ENCODE assay signal across 19 cellular contexts in genomic region chr16:27706156-27706705, GRCh38.
"Had no signal": no experiment of that assay in that cellular context is flagged by ENCODE, and none has a peak within 500 bp of the region (broad histone marks: within the 10 kb centered on the region; RNA-seq: fewer than 3 reads in every experiment).

No MANE protein-coding gene starts in this region.

- H3K4me3 Mint-ChIP-seq: activated naive CD8-positive, alpha-beta T cell treated with anti-CD3 and anti-CD28 coated beads, Interleukin-2, amount 50 U/mL, for 24 hours; effector memory CD8-positive, alpha-beta T cell; T-helper 1 cell treated with Interleukin-12 subunit alpha and Interleukin-12 subunit beta and Interleukin-4 antibody, amounts not matched to agents 30 μg/mL and 1 μg/mL, for 36 hours had no signal

- ATAC-seq: activated naive CD8-positive, alpha-beta T cell treated with anti-CD3 and anti-CD28 coated beads, Interleukin-2, amount 50 U/mL, for 24 hours; effector memory CD8-positive, alpha-beta T cell; left cardiac atrium had no signal

- H3K27ac Mint-ChIP-seq: activated naive CD8-positive, alpha-beta T cell treated with anti-CD3 and anti-CD28 coated beads, Interleukin-2, amount 50 U/mL, for 24 hours; effector memory CD8-positive, alpha-beta T cell; T-helper 1 cell treated with Interleukin-12 subunit alpha and Interleukin-12 subunit beta and Interleukin-4 antibody, amounts not matched to agents 30 μg/mL and 1 μg/mL, for 36 hours had no signal

- H3K27me3 ChIP-seq: esophagus muscularis mucosa, upper lobe of left lung had no signal

- H3K27ac ChIP-seq: esophagus muscularis mucosa, upper lobe of left lung had no signal

- H3K9me3 Mint-ChIP-seq: activated naive CD8-positive, alpha-beta T cell treated with anti-CD3 and anti-CD28 coated beads, Interleukin-2, amount 50 U/mL, for 24 hours; effector memory CD8-positive, alpha-beta T cell; T-helper 1 cell treated with Interleukin-12 subunit alpha and Interleukin-12 subunit beta and Interleukin-4 antibody, amounts not matched to agents 30 μg/mL and 1 μg/mL, for 36 hours had no signal

- H3K9me3 ChIP-seq: esophagus muscularis mucosa, upper lobe of left lung had no signal

- H3K4me3 ChIP-seq: esophagus muscularis mucosa, upper lobe of left lung had no signal

- H3K27me3 Mint-ChIP-seq: activated naive CD8-positive, alpha-beta T cell treated with anti-CD3 and anti-CD28 coated beads, Interleukin-2, amount 50 U/mL, for 24 hours; effector memory CD8-positive, alpha-beta T cell had no signal

- DNase-seq: activated CD4-positive, alpha-beta T cell treated with anti-CD3 and anti-CD28 coated beads for 4 hours; activated CD4-positive, alpha-beta T cell treated with anti-CD3 and anti-CD28 coated beads, Interleukin-2, amount 50 U/mL, for 48 hours; activated CD4-positive, CD25-positive, alpha-beta regulatory T cell; activated CD8-positive, alpha-beta memory T cell treated with anti-CD3 and anti-CD28 coated beads, Interleukin-2, amount 50 U/mL, for 48 hours; activated naive CD4-positive, alpha-beta T cell treated with anti-CD3 and anti-CD28 coated beads, Interleukin-2, amount 50 U/mL, for 16 hours; activated naive CD8-positive, alpha-beta T cell treated with anti-CD3 and anti-CD28 coated beads, Interleukin-2, amount 50 U/mL, for 24 hours; activated T-cell treated with anti-CD3 and anti-CD28 coated beads, Interleukin-2, amount 50 U/mL, for 48 hours; caudate nucleus; effector memory CD8-positive, alpha-beta T cell; glutamatergic neuron; hippocampal formation; left cardiac atrium; occipital lobe; stimulated activated CD4-positive, alpha-beta T cell treated with anti-CD3 and anti-CD28 coated beads, Interleukin-4, amount 100 ng/mL, for 24 hours; stimulated activated naive CD4-positive, alpha-beta T cell treated with Interleukin-2 at 50 U/mL for 16 hours; T1000; upper lobe of left lung had no signal

- H3K4me1 ChIP-seq: esophagus muscularis mucosa had no signal

- H3K4me1 Mint-ChIP-seq: activated naive CD8-positive, alpha-beta T cell treated with anti-CD3 and anti-CD28 coated beads, Interleukin-2, amount 50 U/mL, for 24 hours had no signal
